In genomic region chr2:40120957-40121356, GRCh38 we compare ENCODE assay signal across 21 cellular contexts.
"Had no signal": no experiment of that assay in that cellular context is flagged by ENCODE, and none has a peak within 500 bp of the region (broad histone marks: within the 10 kb centered on the region; RNA-seq: fewer than 3 reads in every experiment).

No MANE protein-coding gene starts in this region.

- H3K9me3 ChIP-seq: left ventricle myocardium inferior, mucosa of descending colon, right atrium auricular region, right lobe of liver, stomach, testis, thyroid gland, transverse colon, upper lobe of left lung had no signal

- H3K4me1 ChIP-seq: parathyroid adenoma, right lobe of liver, testis, thyroid gland, transverse colon, upper lobe of left lung had no signal

- DNase-seq: islet precursor cell; left ventricle myocardium inferior; midbrain; mucosa of descending colon; naive thymus-derived CD4-positive, alpha-beta T cell; right lobe of liver; stimulated activated CD4-positive, alpha-beta T cell treated with anti-CD3 and anti-CD28 coated beads, Interleukin-12 subunit alpha, Interleukin-12 subunit beta, amount 100 ng/mL, for 4 hours; stimulated activated CD4-positive, alpha-beta T cell treated with anti-CD3 and anti-CD28 coated beads, Interleukin-15, amount 100 ng/mL, for 24 hours; stimulated activated CD4-positive, alpha-beta T cell treated with anti-CD3 and anti-CD28 coated beads, Interleukin-2, amount 100 ng/mL, for 24 hours; stimulated activated CD4-positive, alpha-beta T cell treated with anti-CD3 and anti-CD28 coated beads, Interleukin-4, amount 100 ng/mL, for 1 hour; stimulated activated naive B cell treated with anti-CD40 and anti-IgM and Interleukin-4, amounts not matched to agents 10 μg/mL and 1 μg/mL and 100 μg/mL, for 72 hours; stimulated activated naive CD8-positive, alpha-beta T cell treated with anti-CD3 and anti-CD28 coated beads, Interleukin-15, Interleukin-2, amounts not matched to agents 100 U/mL and 50 U/mL, for 24 hours; stomach; testis; thyroid gland; transverse colon; upper lobe of left lung had no signal

- H3K9ac ChIP-seq: parathyroid adenoma had no signal

- ATAC-seq: mucosa of descending colon; naive thymus-derived CD4-positive, alpha-beta T cell; natural killer cell treated with Interleukin-12 subunit alpha and Interleukin-12 subunit beta and Interleukin-15 and Interleukin-18, amount 100 ng/mL, for 72 hours; right lobe of liver; stimulated activated naive B cell treated with anti-CD40 and anti-IgM and Interleukin-4, amounts not matched to agents 10 μg/mL and 1 μg/mL and 100 μg/mL, for 72 hours; stimulated activated naive CD8-positive, alpha-beta T cell treated with anti-CD3 and anti-CD28 coated beads, Interleukin-15, Interleukin-2, amounts not matched to agents 100 U/mL and 50 U/mL, for 24 hours had no signal

- H2AFZ ChIP-seq: hepatocyte, parathyroid adenoma had no signal

- H3K36me3 ChIP-seq: right atrium auricular region, right lobe of liver, stomach, thyroid gland, transverse colon, upper lobe of left lung had no signal

- H3K27me3 ChIP-seq: hepatocyte, right atrium auricular region, right lobe of liver, stomach, testis, thyroid gland, transverse colon, upper lobe of left lung had no signal

- H3K4me2 ChIP-seq: hepatocyte had no signal

- H3K27ac ChIP-seq: hepatocyte, left ventricle myocardium inferior, parathyroid adenoma, right atrium auricular region, right lobe of liver, stomach, testis, thyroid gland, transverse colon, upper lobe of left lung had no signal

- H3K4me3 ChIP-seq: hepatocyte, left ventricle myocardium inferior, mucosa of descending colon, right atrium auricular region, right lobe of liver, stomach, testis, thyroid gland, transverse colon, upper lobe of left lung had no signal

- H3K79me2 ChIP-seq: hepatocyte, parathyroid adenoma had no signal
